17 cellular contexts compared by ENCODE assay signal in the genomic region with DNA sequence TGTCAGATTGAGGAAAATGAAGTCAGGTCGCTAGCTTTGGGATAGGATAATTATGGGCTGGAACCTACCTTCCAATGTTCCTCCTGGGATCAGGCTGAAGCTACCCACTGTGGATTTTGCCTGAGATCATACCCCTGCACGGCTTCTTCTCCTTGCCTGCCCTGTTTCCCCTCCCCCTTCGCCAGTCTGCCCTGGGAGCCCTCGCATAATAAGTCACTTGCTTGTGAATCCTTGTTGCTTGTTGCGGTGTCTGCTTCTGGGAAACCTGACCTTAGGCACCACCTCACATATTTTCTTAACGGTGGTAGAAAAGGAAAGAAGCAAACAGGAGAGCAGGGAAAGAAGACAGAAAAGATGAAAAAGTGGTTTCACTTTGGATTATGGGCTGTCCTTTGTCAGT. TPM values are rescaled to one million over a fixed set of nuclear protein-coding genes. Genes with fewer than 3 reads are reported as not detected.
A peak's percentile ranks its signal among the peaks of the same experiment; 100 is the strongest.
DNase-seq lines count a peak whose midpoint lies in the region; ATAC-seq and TF ChIP-seq lines count a peak whose summit lies in the region.
"Had no signal": no experiment of that assay in that cellular context is flagged by ENCODE, and none has a peak within 500 bp of the region (broad histone marks: within the 10 kb centered on the region; RNA-seq: fewer than 3 reads in every experiment).

No MANE protein-coding gene starts in this region.

- no peak for TF ChIP-seq CTCF in HEK293 (tag by site-specific recombination; IDR thresholded peaks at IDR 0.05)
- no peak for TF ChIP-seq CTCF in brain (conservative IDR thresholded peaks at IDR 0.05)
- no peak for TF ChIP-seq CTCF in smooth muscle cell (IDR thresholded peaks at IDR 0.05; ENCODE audit: borderline replicate concordance, insufficient read depth, poor library complexity, severe bottlenecking)

- H3K9me3 Mint-ChIP-seq in brain: peaks cover 4 to 21% (median 14%) of the 10 kb centered on the region in 5 experiments
- H3K9me3 Mint-ChIP-seq: central memory CD8-positive, alpha-beta T cell had no signal

- CTCF ChIA-PET in HEK293 (lab: Yijun Ruan, JAX): interaction anchor here (0.6 kb wide), 1 partner anchor 14 kb away, joined by 3 read pairs; no protein-coding TSS in a partner anchor

- peak overlapping the region; percentile 67 for H4K8ac ChIP-seq in mesenchymal stem cell (ENCODE audit: low read length)

- H3K4me3 ChIP-seq in HEK293 (ENCODE audit: low read depth, low read length): no peak overlapping the region
- H3K4me3 ChIP-seq in mesenchymal stem cell (ENCODE audit: insufficient read depth in 1 of 2, low read depth in 1 of 2, low read length in 2 of 2): peak overlapping the region in 1 of 2 experiments; percentile 67
- H3K4me3 ChIP-seq in smooth muscle cell: no peak overlapping the region
- no peak overlapping the region for H3K4me3 ChIP-seq in aorta (ENCODE audit: low read length in 2 of 2)
- H3K4me3 ChIP-seq: BLaER1 treated with 17β-estradiol and CSF1 and Interleukin-3, amounts not matched to agents 10 nM and 100 nM; gastrocnemius medialis had no signal

- intact Hi-C loops in aorta (cut with DNase I): no loop called here

- H3K4ac ChIP-seq in mesenchymal stem cell (ENCODE audit: low read depth in 1 of 2, low read length in 2 of 2): peak overlapping the region in 1 of 2 experiments; percentile 73

- H2BK15ac ChIP-seq in mesenchymal stem cell (ENCODE audit: low read depth, poor library complexity, severe bottlenecking): peak overlapping the region; percentile 70

- no peaks in the 10 kb centered on the region for H3K79me1 ChIP-seq in mesenchymal stem cell (replicated peaks; ENCODE audit: low read length, poor library complexity, severe bottlenecking)

- peaks cover 9% of the 10 kb centered on the region for H3K4me1 Mint-ChIP-seq in brain
- H3K4me1 Mint-ChIP-seq: activated naive CD8-positive, alpha-beta T cell treated with anti-CD3 and anti-CD28 coated beads for 36 hours; central memory CD8-positive, alpha-beta T cell had no signal

- H3K9me3 ChIP-seq in HEK293 (ENCODE audit: control insufficient read depth, insufficient read depth, low read depth, low read length) (no peaks in the 10 kb centered on the region), mesenchymal stem cell (ENCODE audit: control insufficient read depth, low read length) (no peaks in the 10 kb centered on the region), smooth muscle cell (replicated peaks; ENCODE audit: low read depth) (no peaks in the 10 kb centered on the region), aorta (ENCODE audit: control insufficient read depth, low read length) (no peaks in the 10 kb centered on the region)
- H3K9me3 ChIP-seq: gastrocnemius medialis had no signal

- peak overlapping the region; percentile 21 to 90 for H2BK12ac ChIP-seq in mesenchymal stem cell (ENCODE audit: low read length in 2 of 2)

- H2AK5ac ChIP-seq in mesenchymal stem cell (ENCODE audit: low read length, severe bottlenecking): no peak overlapping the region

- H3K4me1 ChIP-seq in HEK293 (ENCODE audit: control insufficient read depth, insufficient read depth, low read length) (no peaks in the 10 kb centered on the region), mesenchymal stem cell (ENCODE audit: control insufficient read depth, insufficient read depth, low read depth, low read length) (peaks cover 10% of the 10 kb centered on the region), smooth muscle cell (ENCODE audit: low read depth) (peaks cover 9% of the 10 kb centered on the region), aorta (ENCODE audit: control insufficient read depth in 1 of 2, insufficient read depth in 2 of 2, low read length in 2 of 2) (no peaks in the 10 kb centered on the region)
- H3K4me1 ChIP-seq: gastrocnemius medialis had no signal

- H3K9ac ChIP-seq in mesenchymal stem cell (ENCODE audit: low read length) (peak overlapping the region; percentile 90), smooth muscle cell (ENCODE audit: low read depth) (peak overlapping the region; percentile 26)
- H3K9ac ChIP-seq: BLaER1 treated with 17β-estradiol and CSF1 and Interleukin-3, amounts not matched to agents 10 nM and 100 nM had no signal

- H3K27me3 Mint-ChIP-seq in brain: peaks cover 17% of the 10 kb centered on the region

- peak overlapping the region in 1 of 5 experiments; percentile 82 for H3K27ac Mint-ChIP-seq in brain
- H3K27ac Mint-ChIP-seq: activated naive CD8-positive, alpha-beta T cell treated with anti-CD3 and anti-CD28 coated beads for 36 hours; activated T-cell treated with anti-CD3 and anti-CD28 coated beads, Interleukin-2, amount 50 U/mL, for 24 hours had no signal

- peak overlapping the region; percentile 41 for H4K91ac ChIP-seq in mesenchymal stem cell (ENCODE audit: low read length)

- no peaks in the 10 kb centered on the region for H3K36me3 Mint-ChIP-seq in brain
- H3K36me3 Mint-ChIP-seq: activated naive CD8-positive, alpha-beta T cell treated with anti-CD3 and anti-CD28 coated beads for 36 hours had no signal

- no peaks in the 10 kb centered on the region for H4K20me1 ChIP-seq in smooth muscle cell (ENCODE audit: low read depth)
- H4K20me1 ChIP-seq: BLaER1 treated with 17β-estradiol and CSF1 and Interleukin-3, amounts not matched to agents 10 nM and 100 nM had no signal

- H3K23ac ChIP-seq in mesenchymal stem cell (ENCODE audit: low read length in 2 of 2): no peak overlapping the region

- H3K4me3 Mint-ChIP-seq in brain: peak overlapping the region in 4 of 5 experiments; percentile 33 to 70 (median 54)
- H3K4me3 Mint-ChIP-seq: activated naive CD8-positive, alpha-beta T cell treated with anti-CD3 and anti-CD28 coated beads for 36 hours; activated T-cell treated with anti-CD3 and anti-CD28 coated beads, Interleukin-2, amount 50 U/mL, for 24 hours; central memory CD8-positive, alpha-beta T cell had no signal

- peaks cover 3% of the 10 kb centered on the region for H3F3A ChIP-seq in smooth muscle cell (ENCODE audit: low read depth)

- no peak for ATAC-seq in aorta (ENCODE audit: low FRiP score)
- ATAC-seq in GM19397 (IDR thresholded peaks at IDR 0.05; ENCODE audit: unreplicated experiment): no peak
- ATAC-seq: gastrocnemius medialis had no signal

- POLR2A ChIA-PET in HEK293 (lab: Yijun Ruan, JAX): interaction anchor here (0.7 kb wide), 1 partner anchor 1857 kb away, joined by 4 read pairs; no protein-coding TSS in a partner anchor

- no peaks in the 10 kb centered on the region for H3K79me2 ChIP-seq in smooth muscle cell (ENCODE audit: low read depth)

- H2BK120ac ChIP-seq in mesenchymal stem cell (ENCODE audit: low read depth, low read length): no peak overlapping the region

- H3K27me3 ChIP-seq in mesenchymal stem cell (ENCODE audit: control insufficient read depth in 1 of 2, insufficient read depth in 1 of 2, low read length in 2 of 2) (no peaks in the 10 kb centered on the region), smooth muscle cell (ENCODE audit: low read depth) (no peaks in the 10 kb centered on the region), aorta (ENCODE audit: control insufficient read depth in 1 of 2, insufficient read depth in 2 of 2, low read length in 1 of 2) (no peaks in the 10 kb centered on the region)
- H3K27me3 ChIP-seq: BLaER1 treated with 17β-estradiol and CSF1 and Interleukin-3, amounts not matched to agents 10 nM and 100 nM had no signal

- H3K14ac ChIP-seq in mesenchymal stem cell (ENCODE audit: low read length in 2 of 2): no peak overlapping the region

- DNase-seq in mesenchymal stem cell (peak; percentile 43), smooth muscle cell (lab: John Stamatoyannopoulos, UW; ENCODE audit: unreplicated experiment) (no peak), aorta (no peak), NCI-H128 (lab: John Stamatoyannopoulos, UW; ENCODE audit: unreplicated experiment) (no peak), Kasumi-1 (lab: John Stamatoyannopoulos, UW) (no peak)
- DNase-seq: activated naive CD8-positive, alpha-beta T cell treated with anti-CD3 and anti-CD28 coated beads for 36 hours; activated T-cell treated with anti-CD3 and anti-CD28 coated beads, Interleukin-2, amount 50 U/mL, for 24 hours; DMS53; gastrocnemius medialis; NCI-H1930; NCI-H524; occipital lobe had no signal

- H3K27ac ChIP-seq in HEK293 (ENCODE audit: extremely low read depth, low read depth, low read length) (no peak overlapping the region), mesenchymal stem cell (ENCODE audit: low read length, poor library complexity, severe bottlenecking) (peak overlapping the region; percentile 73), smooth muscle cell (ENCODE audit: low read depth) (peak overlapping the region; percentile 68), aorta (ENCODE audit: low read depth in 1 of 2, low read length in 2 of 2) (no peak overlapping the region)
- H3K27ac ChIP-seq: BLaER1 treated with 17β-estradiol and CSF1 and Interleukin-3, amounts not matched to agents 10 nM and 100 nM; gastrocnemius medialis had no signal

- H2BK5ac ChIP-seq in mesenchymal stem cell (ENCODE audit: low read depth, low read length, poor library complexity, severe bottlenecking): no peak overlapping the region

- H3K36me3 ChIP-seq in HEK293 (ENCODE audit: control insufficient read depth in 2 of 2, insufficient read depth in 1 of 2, low read length in 2 of 2) (no peaks in the 10 kb centered on the region), mesenchymal stem cell (ENCODE audit: control insufficient read depth in 1 of 2, insufficient read depth in 2 of 2, low read depth in 1 of 2, low read length in 2 of 2) (no peaks in the 10 kb centered on the region), smooth muscle cell (ENCODE audit: low read depth) (no peaks in the 10 kb centered on the region), aorta (ENCODE audit: control insufficient read depth in 1 of 2, insufficient read depth in 2 of 2, low read length in 1 of 2) (no peaks in the 10 kb centered on the region)
- H3K36me3 ChIP-seq: BLaER1 treated with 17β-estradiol and CSF1 and Interleukin-3, amounts not matched to agents 10 nM and 100 nM; gastrocnemius medialis had no signal

- WGBS in mesenchymal stem cell: 27% methylated on average over 5 of the region's 6 CpGs
- WGBS in smooth muscle cell (ENCODE audit: low lambda C conversion rate): 31% methylated on average over 6 of the region's 6 CpGs
- WGBS in aorta, 2 donors: 28 to 29% methylated on average over 6 of the region's 6 CpGs

- peak overlapping the region; percentile 77 to 80 for H3K18ac ChIP-seq in mesenchymal stem cell (ENCODE audit: low read depth in 1 of 2, low read length in 2 of 2)

- H2AFZ ChIP-seq in mesenchymal stem cell (ENCODE audit: low read depth, low read length): peak overlapping the region; percentile 10
- H2AFZ ChIP-seq in smooth muscle cell (ENCODE audit: low read depth): no peak overlapping the region

- H3K4me2 ChIP-seq in mesenchymal stem cell (ENCODE audit: low read length, poor library complexity, severe bottlenecking): peak overlapping the region; percentile 58
- H3K4me2 ChIP-seq in smooth muscle cell: peak overlapping the region; percentile 47
- H3K4me2 ChIP-seq: BLaER1 treated with 17β-estradiol and CSF1 and Interleukin-3, amounts not matched to agents 10 nM and 100 nM had no signal

TF ChIP-seq in HEK293, 187 proteins besides CTCF, POLR2A, EP300 and RAD21 (continues in another document):
- no peak for TF ChIP-seq ZNF366 (tag by site-specific recombination; conservative IDR thresholded peaks at IDR 0.05)

RNA-seq across cellular contexts. Expression of gene PMP22, which starts 13.3 kb away (rescaled TPM):
- 127 TPM for polyA plus RNA-seq in brain (ENCODE audit: insufficient read depth, low read depth, low replicate concordance)
- polyA plus RNA-seq in mesenchymal stem cell (2013, experiment 1 of 2): 74.0 TPM
- 79.1 TPM for polyA plus RNA-seq in mesenchymal stem cell (2013, experiment 2 of 2)
- total RNA-seq in smooth muscle cell: 39.6 and 51.5 TPM in 2 replicates
- polyA plus RNA-seq in smooth muscle cell: 59.9 and 69.5 TPM in 2 replicates
- total RNA-seq in aorta: 100 to 1,000 TPM; 113 to 226 TPM
- 100 to 1,000 TPM in 1 of 2 donors, 10 to 100 TPM in 1; 87.8 to 154 TPM for polyA plus RNA-seq in aorta

Comparison
In these comparisons a context has a peak if more than half of its experiments do, and no peak if none do; other contexts are left out.
1. H3K27ac ChIP-seq: peak in mesenchymal stem cell (single experiment) and smooth muscle cell (single experiment); none in HEK293 (single experiment) and aorta (0 of 2).